Comparison of ENCODE assay signal across 10 cellular contexts in genomic region chr21:31184462-31184861, GRCh38.
DNase-seq lines count a peak whose midpoint lies in the region; ATAC-seq and TF ChIP-seq lines count a peak whose summit lies in the region.
"Had no signal": no experiment of that assay in that cellular context is flagged by ENCODE, and none has a peak within 500 bp of the region (broad histone marks: within the 10 kb centered on the region; RNA-seq: fewer than 3 reads in every experiment).

No MANE protein-coding gene starts in this region.

- no peaks in the 10 kb centered on the region for H3K9me3 Mint-ChIP-seq in activated T-cell treated with anti-CD3 and anti-CD28 coated beads, Interleukin-2, amount 50 U/mL, for 24 hours

- no peak for ATAC-seq in HG02763 (IDR thresholded peaks at IDR 0.05; ENCODE audit: unreplicated experiment)
- ATAC-seq: upper lobe of right lung had no signal

- no peaks in the 10 kb centered on the region for H3K36me3 ChIP-seq in spleen
- peaks cover 3% of the 10 kb centered on the region for H3K36me3 ChIP-seq in thymus (ENCODE audit: control insufficient read depth, insufficient read depth)
- H3K36me3 ChIP-seq: ovary, upper lobe of right lung had no signal

- H3K27ac ChIP-seq in spleen: peak overlapping the region in 5 of 8 donors; percentile 10 to 61 (median 38)
- peak overlapping the region; percentile 74 for H3K27ac ChIP-seq in thymus (ENCODE audit: low read depth)
- H3K27ac ChIP-seq: ovary, upper lobe of right lung had no signal

- no peaks in the 10 kb centered on the region for H3K9me3 ChIP-seq in spleen
- no peaks in the 10 kb centered on the region for H3K9me3 ChIP-seq in thymus (ENCODE audit: control insufficient read depth)
- H3K9me3 ChIP-seq: ovary, upper lobe of right lung had no signal

- H3K4me3 ChIP-seq in spleen (peak overlapping the region in 2 of 8 donors; percentile 19 to 49), thymus (ENCODE audit: low read length) (peak overlapping the region; percentile 41)
- H3K4me3 ChIP-seq: ovary, upper lobe of right lung had no signal

- peaks cover 77% of the 10 kb centered on the region for H3K36me3 Mint-ChIP-seq in activated T-cell treated with anti-CD3 and anti-CD28 coated beads, Interleukin-2, amount 50 U/mL, for 24 hours (ENCODE audit: low read depth)

- no peaks in the 10 kb centered on the region for H3K27me3 ChIP-seq in spleen (replicated peaks in 1 of 7)
- no peaks in the 10 kb centered on the region for H3K27me3 ChIP-seq in thymus (ENCODE audit: control insufficient read depth, insufficient read depth)
- H3K27me3 ChIP-seq: ovary, upper lobe of right lung had no signal

- H3K27me3 Mint-ChIP-seq in activated T-cell treated with anti-CD3 and anti-CD28 coated beads, Interleukin-2, amount 50 U/mL, for 24 hours: no peaks in the 10 kb centered on the region

- peak overlapping the region; percentile 71 for H3K4me3 Mint-ChIP-seq in activated T-cell treated with anti-CD3 and anti-CD28 coated beads, Interleukin-2, amount 50 U/mL, for 24 hours

- H3K4me1 ChIP-seq in spleen: peaks cover 0 to 3% (median 0%) of the 10 kb centered on the region in 6 donors
- H3K4me1 ChIP-seq in thymus (ENCODE audit: control insufficient read depth, insufficient read depth, low read length): peaks cover 55% of the 10 kb centered on the region
- H3K4me1 ChIP-seq: upper lobe of right lung had no signal

- WGBS in spleen, 5 donors: 34 to 53% (median 35%) methylated on average over 6 of the region's 6 CpGs
- WGBS in thymus: 17% methylated on average over 6 of the region's 6 CpGs

- intact Hi-C loops in spleen (cut with DNase I; ENCODE audit: low total_unique reads): loop anchor here (5.0 kb wide), 1 partner anchor 87 kb away; no protein-coding TSS in a partner anchor

- H3K27ac Mint-ChIP-seq in activated T-cell treated with anti-CD3 and anti-CD28 coated beads, Interleukin-2, amount 50 U/mL, for 24 hours: peak overlapping the region; percentile 97

- H3K4me1 Mint-ChIP-seq in activated T-cell treated with anti-CD3 and anti-CD28 coated beads, Interleukin-2, amount 50 U/mL, for 24 hours (ENCODE audit: low read depth): peaks cover 82% of the 10 kb centered on the region

- DNase-seq in activated gamma-delta T cell treated with Interleukin-2 at 50 U/mL for 16 hours (peak; percentile 34), activated gamma-delta T cell (lab: John Stamatoyannopoulos, UW) (no peak), spleen (no peak), NCI-H1694 (lab: John Stamatoyannopoulos, UW) (no peak), NAMALWA (ENCODE audit: low spot score) (no peak)
- DNase-seq in activated T-cell treated with anti-CD3 and anti-CD28 coated beads, Interleukin-2, amount 50 U/mL, for 24 hours: peak; percentile 79
- DNase-seq: ovary, upper lobe of right lung had no signal

- TF ChIP-seq POLR2A in spleen (IDR thresholded peaks at IDR 0.05): no peak

- TF ChIP-seq CTCF in spleen (IDR thresholded peaks at IDR 0.05 in 8 of 11, conservative IDR thresholded peaks at IDR 0.05 in 3 of 11): no peak

Comparison
In these comparisons a context has a peak if more than half of its experiments do, and no peak if none do; other contexts are left out.
1. DNase-seq: peak in activated gamma-delta T cell treated with Interleukin-2 at 50 U/mL for 16 hours (single experiment) and activated T-cell treated with anti-CD3 and anti-CD28 coated beads, Interleukin-2, amount 50 U/mL, for 24 hours (single experiment); none in activated gamma-delta T cell (single experiment), spleen (single experiment), NCI-H1694 (single experiment) and NAMALWA (single experiment).